In genomic region chr15:57521503-57521902, GRCh38 we compare ENCODE assay signal across 23 cellular contexts.
DNase-seq lines count a peak whose midpoint lies in the region; ATAC-seq and TF ChIP-seq lines count a peak whose summit lies in the region.
"Had no signal": no experiment of that assay in that cellular context is flagged by ENCODE, and none has a peak within 500 bp of the region (broad histone marks: within the 10 kb centered on the region; RNA-seq: fewer than 3 reads in every experiment).

No MANE protein-coding gene starts in this region.

- H3K4me1 ChIP-seq in GM23338 (ENCODE audit: insufficient read depth) (no peaks in the 10 kb centered on the region), stomach smooth muscle (ENCODE audit: control insufficient read depth, insufficient read depth, low read length) (peaks cover 13% of the 10 kb centered on the region)
- H3K4me1 ChIP-seq: A549 had no signal

- H3K4me3 ChIP-seq in GM23338 (no peak overlapping the region), stomach smooth muscle (ENCODE audit: low read length in 2 of 2) (no peak overlapping the region)
- H3K4me3 ChIP-seq: A549, SK-N-MC had no signal

- TF ChIP-seq CTCF in GM23338 (conservative IDR thresholded peaks at IDR 0.05; ENCODE audit: low read depth in 2 of 2) (no peak), nephron (IDR thresholded peaks at IDR 0.05; ENCODE audit: unreplicated experiment in 3 of 3) (no peak)

- H3K36me3 Mint-ChIP-seq in GM23338 (ENCODE audit: low read depth): peaks cover 37% of the 10 kb centered on the region
- H3K36me3 Mint-ChIP-seq in nephron (ENCODE audit: low read depth): peaks cover 21% of the 10 kb centered on the region
- no peaks in the 10 kb centered on the region for H3K36me3 Mint-ChIP-seq in activated naive CD4-positive, alpha-beta T cell treated with anti-CD3 and anti-CD28 coated beads for 36 hours (ENCODE audit: low read depth)

- H3K9me3 ChIP-seq in stomach smooth muscle (ENCODE audit: control insufficient read depth in 2 of 2, low read length in 2 of 2): no peaks in the 10 kb centered on the region
- H3K9me3 ChIP-seq: A549 had no signal

- H3K4me3 Mint-ChIP-seq in GM23338 (no peak overlapping the region), nephron (no peak overlapping the region)
- no peak overlapping the region for H3K4me3 Mint-ChIP-seq in activated naive CD4-positive, alpha-beta T cell treated with anti-CD3 and anti-CD28 coated beads for 36 hours
- H3K4me3 Mint-ChIP-seq: B cell, H9, HFFc6 had no signal

- peaks cover 3% of the 10 kb centered on the region for H4K20me1 ChIP-seq in GM23338 (replicated peaks; ENCODE audit: insufficient read depth)

- H3K36me3 ChIP-seq in GM23338 (ENCODE audit: insufficient read depth) (peaks cover 36% of the 10 kb centered on the region; the same call in 1 of the 2 replicates), stomach smooth muscle (ENCODE audit: control insufficient read depth in 2 of 2, insufficient read depth in 2 of 2, low read length in 2 of 2) (peaks cover 0 to 14% of the 10 kb centered on the region in 2 donors)

- intact Hi-C loops in activated naive CD4-positive, alpha-beta T cell treated with anti-CD3 and anti-CD28 coated beads for 36 hours (cut with micrococcal nuclease): no loop called here

- ATAC-seq in GM23338: no peak
- no peak for ATAC-seq in HG03175 (IDR thresholded peaks at IDR 0.05; ENCODE audit: unreplicated experiment)
- ATAC-seq: A549 had no signal

- H3K4me2 ChIP-seq in GM23338: no peak overlapping the region
- H3K4me2 ChIP-seq: A549 had no signal

- peaks cover 5% of the 10 kb centered on the region for H3K27me3 Mint-ChIP-seq in GM23338 (ENCODE audit: insufficient read depth, low read depth, poor library complexity)
- H3K27me3 Mint-ChIP-seq in nephron (ENCODE audit: low read depth): peaks cover 20% of the 10 kb centered on the region
- H3K27me3 Mint-ChIP-seq in activated naive CD4-positive, alpha-beta T cell treated with anti-CD3 and anti-CD28 coated beads for 36 hours (ENCODE audit: low read depth): no peaks in the 10 kb centered on the region
- H3K27me3 Mint-ChIP-seq: B cell had no signal

- no peaks in the 10 kb centered on the region for H3K9me2 ChIP-seq in GM23338 (ENCODE audit: insufficient read depth)

- H3K27me3 ChIP-seq in GM23338 (ENCODE audit: insufficient read depth): no peaks in the 10 kb centered on the region
- H3K27me3 ChIP-seq in stomach smooth muscle (ENCODE audit: control insufficient read depth in 1 of 2, insufficient read depth in 2 of 2, low read length in 2 of 2): peaks cover 0 to 6% of the 10 kb centered on the region in 2 donors

- CTCF ChIA-PET in activated naive CD4-positive, alpha-beta T cell treated with anti-CD3 and anti-CD28 coated beads for 36 hours (lab: Charles Lee): interaction anchor here (1.0 to 1.4 kb wide), 4 partner anchors 8 to 181 kb away, joined by 3 to 4 read pairs (median 3); no protein-coding TSS in a partner anchor

- no peaks in the 10 kb centered on the region for H3K79me2 ChIP-seq in GM23338 (replicated peaks; ENCODE audit: insufficient read depth)

- H3K9me3 Mint-ChIP-seq in GM23338 (no peaks in the 10 kb centered on the region), nephron (no peaks in the 10 kb centered on the region)
- H3K9me3 Mint-ChIP-seq in activated naive CD4-positive, alpha-beta T cell treated with anti-CD3 and anti-CD28 coated beads for 36 hours: no peaks in the 10 kb centered on the region
- H3K9me3 Mint-ChIP-seq: H9, HFFc6 had no signal

- H3F3A ChIP-seq in GM23338 (replicated peaks; ENCODE audit: low read depth): peaks cover 8% of the 10 kb centered on the region; the same call in 1 of the 2 replicates

- no peak overlapping the region for H3K9ac ChIP-seq in stomach smooth muscle (ENCODE audit: low read length in 2 of 2)

- H3K27ac ChIP-seq in GM23338 (ENCODE audit: low read depth) (no peak overlapping the region), stomach smooth muscle (ENCODE audit: low read length) (peak overlapping the region; percentile 37)
- H3K27ac ChIP-seq: A549, SK-N-MC had no signal

- H3K27ac Mint-ChIP-seq in GM23338: 0 out of 2 replicates have a peak overlapping the region, but pooled peaks have one; percentile 60
- peak overlapping the region; percentile 77 to 90 (median 84) for H3K27ac Mint-ChIP-seq in nephron
- H3K27ac Mint-ChIP-seq in activated naive CD4-positive, alpha-beta T cell treated with anti-CD3 and anti-CD28 coated beads for 36 hours: no peak overlapping the region
- H3K27ac Mint-ChIP-seq: B cell, HFFc6 had no signal

- peaks cover under 1% of the 10 kb centered on the region; the same call in 1 of the 3 replicates for H3K4me1 Mint-ChIP-seq in GM23338
- peaks cover 29% of the 10 kb centered on the region for H3K4me1 Mint-ChIP-seq in nephron
- H3K4me1 Mint-ChIP-seq in activated naive CD4-positive, alpha-beta T cell treated with anti-CD3 and anti-CD28 coated beads for 36 hours (ENCODE audit: low read depth): no peaks in the 10 kb centered on the region

- H2AFZ ChIP-seq in GM23338: no peak overlapping the region

- DNase-seq in GM23338 (ENCODE audit: low spot score) (no peak), RPMI8226 (peak; percentile 17), dermis blood vessel endothelial cell (no peak)
- DNase-seq in activated naive CD4-positive, alpha-beta T cell treated with anti-CD3 and anti-CD28 coated beads for 36 hours: no peak
- DNase-seq: EL, GF-D8, H9, HFFc6, IMR-90, NCI-H1105, NCI-H2029 treated with DMSO at 0.1 percent for 48 hours, NCI-H2171, NCI-H524 treated with DMSO at 0.1 percent for 48 hours, NCI-H82, OCI-M1, SHP77, SW 1271 had no signal

TF ChIP-seq in GM23338, 12 proteins besides CTCF, POLR2A, EP300 and RAD21 (continues in another document):
- no peak for TF ChIP-seq CREB1 (CRISPR knock-in tag; IDR thresholded peaks at IDR 0.05; ENCODE audit: low read depth)
- TF ChIP-seq ZNF331 (CRISPR knock-in tag; IDR thresholded peaks at IDR 0.05; ENCODE audit: low read depth): no peak
- no peak for TF ChIP-seq ZNF462 (CRISPR knock-in tag; IDR thresholded peaks at IDR 0.05)
- no peak for TF ChIP-seq POLR2AphosphoS5 (IDR thresholded peaks at IDR 0.05; ENCODE audit: low read depth)
